In the genomic region with DNA sequence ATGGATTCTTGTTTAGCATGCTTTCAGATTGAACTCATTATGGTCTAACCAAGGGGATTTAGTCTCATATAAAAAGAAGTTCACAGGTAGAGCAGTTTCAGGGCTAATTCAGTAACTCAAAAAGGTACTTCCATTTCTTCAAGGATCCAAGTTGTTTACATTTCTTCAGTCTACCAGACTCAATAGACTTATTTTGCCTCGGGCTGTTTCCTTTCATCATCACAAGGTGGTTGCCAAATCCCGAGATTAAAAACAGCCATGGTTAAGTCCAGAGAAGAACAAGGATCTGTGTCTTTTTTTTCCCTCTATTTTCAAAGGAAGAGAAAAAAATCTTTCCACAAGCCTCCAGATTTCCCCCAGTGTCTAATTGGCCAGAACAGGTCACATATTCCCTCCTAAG, we compare ENCODE assay signal across 18 cellular contexts.
A peak's percentile ranks its signal among the peaks of the same experiment; 100 is the strongest.
DNase-seq lines count a peak whose midpoint lies in the region; ATAC-seq and TF ChIP-seq lines count a peak whose summit lies in the region.
"Had no signal": no experiment of that assay in that cellular context is flagged by ENCODE, and none has a peak within 500 bp of the region (broad histone marks: within the 10 kb centered on the region; RNA-seq: fewer than 3 reads in every experiment).

No MANE protein-coding gene starts in this region.

- H3K27me3 ChIP-seq in GM23248 (replicated peaks; ENCODE audit: insufficient read depth), result no peaks in the 10 kb centered on the region
- H3K27me3 ChIP-seq: dorsolateral prefrontal cortex, right atrium auricular region had no signal

- no peaks in the 10 kb centered on the region for H3K9me3 ChIP-seq in GM23248 (ENCODE audit: low read depth)

- peaks cover 5% of the 10 kb centered on the region for H3K36me3 Mint-ChIP-seq in activated T-helper 17 cell treated with anti-CD3 and anti-CD28 coated beads, Interleukin-2, amount 50 U/mL, for 72 hours (ENCODE audit: low read depth)

- H3K27ac Mint-ChIP-seq in activated T-helper 17 cell treated with anti-CD3 and anti-CD28 coated beads, Interleukin-2, amount 50 U/mL, for 72 hours, result peak overlapping the region; percentile 98

- in situ Hi-C loops in GM23248 (cut with MboI), result loop anchor here (25.0 kb wide), 1 partner anchor 309 kb away; no protein-coding TSS in a partner anchor

- peaks cover 67% of the 10 kb centered on the region for H3K4me1 Mint-ChIP-seq in activated T-helper 17 cell treated with anti-CD3 and anti-CD28 coated beads, Interleukin-2, amount 50 U/mL, for 72 hours

- TF ChIP-seq CTCF in AG10803 (conservative IDR thresholded peaks at IDR 0.05; ENCODE audit: low read length), result no peak

- H3K4me3 ChIP-seq in AG10803 (ENCODE audit: low read length) (no peak overlapping the region), GM23248 (no peak overlapping the region)
- H3K4me3 ChIP-seq: dorsolateral prefrontal cortex, left ventricle myocardium inferior, right atrium auricular region had no signal

- 0 to 8% methylated on average over 2 of the region's 2 CpGs for WGBS in GM23248 (ENCODE audit: low coverage in 1 of 2, low lambda C conversion rate in 2 of 2, missing lambda C conversion rate in 2 of 2), 2 experiments

- peaks cover 13% of the 10 kb centered on the region; the same call in 1 of the 2 replicates for H3K4me1 ChIP-seq in GM23248 (ENCODE audit: insufficient read depth)

- peak overlapping the region; percentile 76 for H3K4me3 Mint-ChIP-seq in activated T-helper 17 cell treated with anti-CD3 and anti-CD28 coated beads, Interleukin-2, amount 50 U/mL, for 72 hours

- no peak overlapping the region for H3K9ac ChIP-seq in GM23248

- no peaks in the 10 kb centered on the region for H3K9me3 Mint-ChIP-seq in activated T-helper 17 cell treated with anti-CD3 and anti-CD28 coated beads, Interleukin-2, amount 50 U/mL, for 72 hours

- H2AFZ ChIP-seq in GM23248, result 0 out of 2 replicates have a peak overlapping the region, but pooled peaks have one; percentile 10

- no peaks in the 10 kb centered on the region for H4K20me1 ChIP-seq in GM23248 (ENCODE audit: insufficient read depth)

- no peak overlapping the region for H3K27ac ChIP-seq in GM23248
- H3K27ac ChIP-seq: dorsolateral prefrontal cortex, left ventricle myocardium inferior, right atrium auricular region, VCaP had no signal

- H3K9me2 ChIP-seq in GM23248 (ENCODE audit: insufficient read depth), result no peaks in the 10 kb centered on the region

- no peak for ATAC-seq in activated T-helper 17 cell treated with anti-CD3 and anti-CD28 coated beads, Interleukin-2, amount 50 U/mL, for 72 hours (replicated peaks)
- ATAC-seq in GM21529 (IDR thresholded peaks at IDR 0.05; ENCODE audit: unreplicated experiment) (no peak), GM21367 (IDR thresholded peaks at IDR 0.05; ENCODE audit: unreplicated experiment) (no peak)

- no peaks in the 10 kb centered on the region for H3F3A ChIP-seq in GM23248 (ENCODE audit: insufficient read depth)

- H3K27me3 Mint-ChIP-seq in activated T-helper 17 cell treated with anti-CD3 and anti-CD28 coated beads, Interleukin-2, amount 50 U/mL, for 72 hours, result no peaks in the 10 kb centered on the region

- H3K4me2 ChIP-seq in GM23248 (ENCODE audit: unreplicated experiment), result no peak overlapping the region

- no peaks in the 10 kb centered on the region for H3K36me3 ChIP-seq in GM23248 (ENCODE audit: low read depth)
- H3K36me3 ChIP-seq: left ventricle myocardium inferior, right atrium auricular region had no signal

- H3K79me2 ChIP-seq in GM23248 (ENCODE audit: insufficient read depth), result no peaks in the 10 kb centered on the region

- peak; percentile 60 for DNase-seq in AG10803 (ENCODE audit: low read depth)
- DNase-seq in GM23248, result peak; percentile 58
- peak; percentile 66 for DNase-seq in fibroblast of the conjunctiva (ENCODE audit: low read depth)
- no peak for DNase-seq in NCI-H2196 treated with DMSO at 0.1 percent for 48 hours (lab: John Stamatoyannopoulos, UW; ENCODE audit: unreplicated experiment)
- DNase-seq: activated CD4-positive, alpha-beta T cell treated with anti-CD3 and anti-CD28 coated beads, Interleukin-2, amount 50 U/mL, for 4 hours; amniotic stem cell; dorsolateral prefrontal cortex; left ventricle myocardium inferior; NCI-H1417; NCI-H2107; NCI-H526; SHP77 treated with DMSO at 0.1 percent for 48 hours; T-helper 1 cell had no signal
